In genomic region chr9:78677326-78677725, GRCh38 we compare ENCODE assay signal across 15 cellular contexts.
DNase-seq lines count a peak whose midpoint lies in the region; FAIRE-seq and TF ChIP-seq lines count a peak whose summit lies in the region.
"Had no signal": no experiment of that assay in that cellular context is flagged by ENCODE, and none has a peak within 500 bp of the region (broad histone marks: within the 10 kb centered on the region; RNA-seq: fewer than 3 reads in every experiment).

No MANE protein-coding gene starts in this region.

- POLR2A ChIA-PET in CD8-positive, alpha-beta memory T cell (lab: Charles Lee) = no interaction called here
- POLR2A ChIA-PET in activated CD4-positive, alpha-beta memory T cell treated with anti-CD3 and anti-CD28 coated beads for 36 hours (lab: Charles Lee) = no interaction called here

- H3K4me1 Mint-ChIP-seq in astrocyte (ENCODE audit: low read depth, unreplicated experiment) (peaks cover 23% of the 10 kb centered on the region), endothelial cell (ENCODE audit: unreplicated experiment) (no peaks in the 10 kb centered on the region)
- H3K4me1 Mint-ChIP-seq in CD8-positive, alpha-beta memory T cell = no peaks in the 10 kb centered on the region
- no peaks in the 10 kb centered on the region for H3K4me1 Mint-ChIP-seq in activated CD4-positive, alpha-beta memory T cell treated with anti-CD3 and anti-CD28 coated beads for 36 hours (ENCODE audit: low read depth)

- peaks cover 16% of the 10 kb centered on the region for H3K4me1 ChIP-seq in astrocyte (ENCODE audit: insufficient read depth, low read length)
- no peaks in the 10 kb centered on the region for H3K4me1 ChIP-seq in CD8-positive, alpha-beta memory T cell (ENCODE audit: insufficient read depth, low read length)
- H3K4me1 ChIP-seq: BLaER1 had no signal

- no peak overlapping the region for H2AFZ ChIP-seq in astrocyte (ENCODE audit: low read depth, low read length)

- no peaks in the 10 kb centered on the region for H3K36me3 ChIP-seq in astrocyte (ENCODE audit: insufficient read depth, low read length)
- no peaks in the 10 kb centered on the region for H3K36me3 ChIP-seq in CD8-positive, alpha-beta memory T cell (ENCODE audit: insufficient read depth, low read length)
- H3K36me3 ChIP-seq: BLaER1 had no signal

- H3K79me2 ChIP-seq in astrocyte (ENCODE audit: insufficient read depth, low read length) = no peaks in the 10 kb centered on the region

- peak; percentile 55 for DNase-seq in ELR (ENCODE audit: low read depth)
- DNase-seq in astrocyte (ENCODE audit: low read depth) = peak; percentile 84
- peak; percentile 51 for DNase-seq in kidney glomerular epithelial cell (lab: John Stamatoyannopoulos, UW)
- DNase-seq in endothelial cell (ENCODE audit: low spot score) = no peak
- no peak for DNase-seq in T-helper 9 cell
- DNase-seq in CD8-positive, alpha-beta memory T cell = no peak
- no peak for DNase-seq in activated CD4-positive, alpha-beta memory T cell treated with anti-CD3 and anti-CD28 coated beads for 36 hours
- DNase-seq: CD8-positive, alpha-beta T cell; DMS79 treated with DMSO at 0.1 percent for 48 hours; GF-D8; NCI-H1092; NCI-H526 treated with DMSO at 0.1 percent for 48 hours; SHP77 had no signal

- H3K27me3 Mint-ChIP-seq in astrocyte (ENCODE audit: low read depth, unreplicated experiment) = no peaks in the 10 kb centered on the region
- peaks cover 5% of the 10 kb centered on the region for H3K27me3 Mint-ChIP-seq in endothelial cell (ENCODE audit: unreplicated experiment)
- H3K27me3 Mint-ChIP-seq in CD8-positive, alpha-beta memory T cell = no peaks in the 10 kb centered on the region
- H3K27me3 Mint-ChIP-seq in activated CD4-positive, alpha-beta memory T cell treated with anti-CD3 and anti-CD28 coated beads for 36 hours = no peaks in the 10 kb centered on the region

- CTCF ChIA-PET in CD8-positive, alpha-beta memory T cell (lab: Charles Lee) = no interaction called here
- CTCF ChIA-PET in activated CD4-positive, alpha-beta memory T cell treated with anti-CD3 and anti-CD28 coated beads for 36 hours (lab: Charles Lee) = no interaction called here

- no peaks in the 10 kb centered on the region for H3K9me3 ChIP-seq in astrocyte (ENCODE audit: insufficient read depth, low read depth, low read length)
- no peaks in the 10 kb centered on the region for H3K9me3 ChIP-seq in CD8-positive, alpha-beta memory T cell (ENCODE audit: low read length)
- H3K9me3 ChIP-seq: BLaER1 had no signal

- H3K27ac Mint-ChIP-seq in astrocyte (ENCODE audit: unreplicated experiment) (peak overlapping the region; percentile 90), endothelial cell (ENCODE audit: unreplicated experiment) (no peak overlapping the region)
- H3K27ac Mint-ChIP-seq in CD8-positive, alpha-beta memory T cell = no peak overlapping the region
- H3K27ac Mint-ChIP-seq in activated CD4-positive, alpha-beta memory T cell treated with anti-CD3 and anti-CD28 coated beads for 36 hours = no peak overlapping the region
- H3K27ac Mint-ChIP-seq: CD8-positive, alpha-beta T cell had no signal

- FAIRE-seq in astrocyte (lab: Jason Lieb, UNC) = peak; percentile 76
- FAIRE-seq: GM12892 had no signal

- H3K27me3 ChIP-seq in astrocyte (ENCODE audit: insufficient read depth, low read length) = no peaks in the 10 kb centered on the region
- no peaks in the 10 kb centered on the region for H3K27me3 ChIP-seq in CD8-positive, alpha-beta memory T cell (ENCODE audit: insufficient read depth, low read length, poor library complexity, severe bottlenecking)
- H3K27me3 ChIP-seq: BLaER1 had no signal

- H3K36me3 Mint-ChIP-seq in astrocyte (ENCODE audit: low read depth, unreplicated experiment) (no peaks in the 10 kb centered on the region), endothelial cell (ENCODE audit: low read depth, unreplicated experiment) (no peaks in the 10 kb centered on the region)
- no peaks in the 10 kb centered on the region for H3K36me3 Mint-ChIP-seq in CD8-positive, alpha-beta memory T cell
- no peaks in the 10 kb centered on the region for H3K36me3 Mint-ChIP-seq in activated CD4-positive, alpha-beta memory T cell treated with anti-CD3 and anti-CD28 coated beads for 36 hours
- H3K36me3 Mint-ChIP-seq: CD8-positive, alpha-beta T cell had no signal

- no peaks in the 10 kb centered on the region for H3K9me3 Mint-ChIP-seq in astrocyte (ENCODE audit: unreplicated experiment)
- H3K9me3 Mint-ChIP-seq in endothelial cell (ENCODE audit: unreplicated experiment) = no peaks in the 10 kb centered on the region
- peaks cover 0 to 4% (median 2%) of the 10 kb centered on the region in 5 donors for H3K9me3 Mint-ChIP-seq in CD8-positive, alpha-beta memory T cell
- H3K9me3 Mint-ChIP-seq in activated CD4-positive, alpha-beta memory T cell treated with anti-CD3 and anti-CD28 coated beads for 36 hours = no peaks in the 10 kb centered on the region
- H3K9me3 Mint-ChIP-seq: CD8-positive, alpha-beta T cell had no signal

- H3K4me3 ChIP-seq in astrocyte (ENCODE audit: insufficient read depth, low read depth, low read length) = no peak overlapping the region
- no peak overlapping the region for H3K4me3 ChIP-seq in CD8-positive, alpha-beta memory T cell (ENCODE audit: low read length)
- H3K4me3 ChIP-seq: BLaER1 had no signal

- intact Hi-C loops in activated CD4-positive, alpha-beta memory T cell treated with anti-CD3 and anti-CD28 coated beads for 36 hours (cut with micrococcal nuclease) = no loop called here

- H4K20me1 ChIP-seq in astrocyte (ENCODE audit: insufficient read depth, low read length) = no peaks in the 10 kb centered on the region
- H4K20me1 ChIP-seq: BLaER1 had no signal

- H3K9ac ChIP-seq in astrocyte (ENCODE audit: low read length) = no peak overlapping the region
- H3K9ac ChIP-seq: BLaER1 had no signal

- no peak overlapping the region for H3K4me3 Mint-ChIP-seq in astrocyte (ENCODE audit: unreplicated experiment)
- H3K4me3 Mint-ChIP-seq in endothelial cell (ENCODE audit: unreplicated experiment) = no peak overlapping the region
- H3K4me3 Mint-ChIP-seq in CD8-positive, alpha-beta memory T cell = no peak overlapping the region
- H3K4me3 Mint-ChIP-seq in activated CD4-positive, alpha-beta memory T cell treated with anti-CD3 and anti-CD28 coated beads for 36 hours = no peak overlapping the region
- H3K4me3 Mint-ChIP-seq: CD8-positive, alpha-beta T cell had no signal

- H3K4me2 ChIP-seq in astrocyte (ENCODE audit: low read length) = peak overlapping the region; percentile 43
- H3K4me2 ChIP-seq: BLaER1 had no signal

- TF ChIP-seq CTCF in astrocyte (IDR thresholded peaks at IDR 0.05; ENCODE audit: insufficient read depth, low read depth, low read length) (no peak), endothelial cell (IDR thresholded peaks at IDR 0.05; ENCODE audit: unreplicated experiment) (no peak)

- no peak overlapping the region for H3K27ac ChIP-seq in astrocyte (ENCODE audit: low read depth, low read length)
- H3K27ac ChIP-seq in CD8-positive, alpha-beta memory T cell (ENCODE audit: low read depth, low read length) = no peak overlapping the region
- H3K27ac ChIP-seq: BLaER1 had no signal

Comparison
In these comparisons a context has a peak if more than half of its experiments do, and no peak if none do; other contexts are left out.
1. DNase-seq: peak in ELR (single experiment), astrocyte (single experiment) and kidney glomerular epithelial cell (single experiment); none in endothelial cell (single experiment), T-helper 9 cell (single experiment), CD8-positive, alpha-beta memory T cell (0 of 5) and activated CD4-positive, alpha-beta memory T cell treated with anti-CD3 and anti-CD28 coated beads for 36 hours (single experiment).